In the genomic region with DNA sequence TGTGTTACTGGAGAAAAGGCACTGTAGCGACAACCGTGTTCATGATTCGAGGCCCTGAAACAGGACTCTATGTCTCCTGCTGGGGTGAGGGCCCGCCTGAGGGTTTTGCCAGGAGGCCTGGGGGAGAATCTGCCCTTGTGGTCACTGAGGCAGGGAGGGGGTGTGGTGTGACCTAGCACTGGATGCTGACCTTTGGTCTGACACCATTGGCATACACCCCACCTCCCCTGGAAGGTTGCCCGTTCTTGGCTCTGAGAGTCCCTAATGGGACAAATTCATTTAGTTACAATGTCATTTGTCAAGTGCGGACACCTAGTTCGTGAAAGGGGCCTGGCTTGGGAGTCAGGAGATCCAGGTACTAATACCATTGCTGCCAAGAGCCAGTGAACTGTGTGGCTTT, we compare ENCODE assay signal across 23 cellular contexts. TPM values are rescaled to one million over a fixed set of nuclear protein-coding genes. Genes with fewer than 3 reads are reported as not detected.
A peak's percentile ranks its signal among the peaks of the same experiment; 100 is the strongest.
DNase-seq lines count a peak whose midpoint lies in the region; ATAC-seq and TF ChIP-seq lines count a peak whose summit lies in the region.
"Had no signal": no experiment of that assay in that cellular context is flagged by ENCODE, and none has a peak within 500 bp of the region (broad histone marks: within the 10 kb centered on the region; RNA-seq: fewer than 3 reads in every experiment).

No MANE protein-coding gene starts in this region.

- H3K9me3 Mint-ChIP-seq in CD4-positive, alpha-beta T cell: no peaks in the 10 kb centered on the region
- H3K9me3 Mint-ChIP-seq: activated CD8-positive, alpha-beta T cell treated with anti-CD3 and anti-CD28 coated beads for 36 hours; activated naive CD4-positive, alpha-beta T cell treated with anti-CD3 and anti-CD28 coated beads, Interleukin-2, amount 50 U/mL, for 72 hours; activated T-helper 2 cell treated with anti-CD3 and anti-CD28 coated beads, Interferon-gamma antibody, Interleukin-2, Interleukin-4, amounts not matched to agents 10 μg/mL and 5 μg/mL and 100 μg/mL, durations not matched to agents 14 hours and 24 hours and 36 hours; dendritic cell treated with granulocyte-macrophage colony-stimulating factor and Interleukin-4, amounts not matched to agents 40 ng/mL and 50 ng/mL, for 4 days; T-helper 1 cell treated with Interleukin-12 subunit alpha and Interleukin-12 subunit beta and Interleukin-4 antibody, amounts not matched to agents 30 μg/mL and 1 μg/mL, for 36 hours had no signal

- H3K27ac ChIP-seq in heart right ventricle: peak overlapping the region in 9 of 10 donors; percentile 16 to 71 (median 52)
- peak overlapping the region; percentile 97 to 99 for H3K27ac ChIP-seq in esophagus (ENCODE audit: low read depth in 2 of 2, low read length in 1 of 2)
- peak overlapping the region; percentile 34 to 48 for H3K27ac ChIP-seq in prostate gland
- no peak overlapping the region for H3K27ac ChIP-seq in CD4-positive, alpha-beta T cell (ENCODE audit: low read depth, low read length)
- H3K27ac ChIP-seq: lower lobe of right lung, sigmoid colon had no signal

- no peaks in the 10 kb centered on the region for H3K4me1 Mint-ChIP-seq in CD4-positive, alpha-beta T cell (ENCODE audit: low read depth)
- H3K4me1 Mint-ChIP-seq: B cell had no signal

- no peaks in the 10 kb centered on the region for H3K36me3 Mint-ChIP-seq in CD4-positive, alpha-beta T cell (ENCODE audit: low read depth)
- H3K36me3 Mint-ChIP-seq: activated naive CD4-positive, alpha-beta T cell treated with anti-CD3 and anti-CD28 coated beads, Interleukin-2, amount 50 U/mL, for 72 hours had no signal

- no peaks in the 10 kb centered on the region for H3K36me3 ChIP-seq in heart right ventricle
- H3K36me3 ChIP-seq in esophagus (ENCODE audit: control insufficient read depth in 2 of 2, insufficient read depth in 2 of 2, low read length in 1 of 2): peaks cover 0 to 5% of the 10 kb centered on the region in 2 donors
- H3K36me3 ChIP-seq in prostate gland: no peaks in the 10 kb centered on the region
- H3K36me3 ChIP-seq: lower lobe of right lung, sigmoid colon had no signal

- CTCF ChIA-PET in CD4-positive, alpha-beta T cell (lab: Charles Lee): no interaction called here

- H3K4me1 ChIP-seq in heart right ventricle (peaks cover 14 to 61% (median 42%) of the 10 kb centered on the region in 9 donors), esophagus (ENCODE audit: control insufficient read depth in 2 of 2, insufficient read depth in 2 of 2, low read length in 1 of 2) (peaks cover 5 to 41% of the 10 kb centered on the region in 2 donors), prostate gland (replicated peaks) (no peaks in the 10 kb centered on the region)

- no peak for TF ChIP-seq POLR2A in prostate gland (IDR thresholded peaks at IDR 0.05)

- no peak overlapping the region for H3K27ac Mint-ChIP-seq in CD4-positive, alpha-beta T cell
- H3K27ac Mint-ChIP-seq: activated CD8-positive, alpha-beta T cell treated with anti-CD3 and anti-CD28 coated beads for 36 hours; activated naive CD4-positive, alpha-beta T cell treated with anti-CD3 and anti-CD28 coated beads, Interleukin-2, amount 50 U/mL, for 72 hours; activated T-helper 2 cell treated with anti-CD3 and anti-CD28 coated beads, Interferon-gamma antibody, Interleukin-2, Interleukin-4, amounts not matched to agents 10 μg/mL and 5 μg/mL and 100 μg/mL, durations not matched to agents 14 hours and 24 hours and 36 hours; B cell; dendritic cell treated with granulocyte-macrophage colony-stimulating factor and Interleukin-4, amounts not matched to agents 40 ng/mL and 50 ng/mL, for 4 days; T-helper 1 cell treated with Interleukin-12 subunit alpha and Interleukin-12 subunit beta and Interleukin-4 antibody, amounts not matched to agents 30 μg/mL and 1 μg/mL, for 36 hours had no signal

- DNase-seq in heart right ventricle: no peak
- no peak for DNase-seq in left cardiac atrium
- DNase-seq in prostate gland (ENCODE audit: low spot score): no peak
- DNase-seq in NCI-H2196 treated with DMSO at 0.1 percent for 48 hours (lab: John Stamatoyannopoulos, UW; ENCODE audit: unreplicated experiment): no peak
- DNase-seq in CD4-positive, alpha-beta T cell: no peak
- no peak for DNase-seq in NCI-H524 treated with DMSO at 0.1 percent for 48 hours (lab: John Stamatoyannopoulos, UW)
- DNase-seq: DMS53; GDM1; H7; NCI-H1694; NCI-H69; sigmoid colon; SK-N-SH; stimulated activated naive CD4-positive, alpha-beta T cell treated with Interleukin-2 at 50 U/mL for 16 hours had no signal

- TF ChIP-seq CTCF in heart right ventricle (IDR thresholded peaks at IDR 0.05): no peak
- no peak for TF ChIP-seq CTCF in prostate gland (IDR thresholded peaks at IDR 0.05)
- TF ChIP-seq CTCF in CD4-positive, alpha-beta T cell (IDR thresholded peaks at IDR 0.05): no peak

- 79 to 80% methylated on average over 7 of the region's 7 CpGs for whole genome bisulfite sequencing in heart right ventricle, 2 donors
- 64 to 79% methylated on average over 7 of the region's 7 CpGs for WGBS in esophagus, 2 donors
- 86% methylated on average over 7 of the region's 7 CpGs for WGBS in prostate gland

- H3K4me3 Mint-ChIP-seq in CD4-positive, alpha-beta T cell: no peak overlapping the region
- H3K4me3 Mint-ChIP-seq: activated CD8-positive, alpha-beta T cell treated with anti-CD3 and anti-CD28 coated beads for 36 hours; B cell; dendritic cell treated with granulocyte-macrophage colony-stimulating factor and Interleukin-4, amounts not matched to agents 40 ng/mL and 50 ng/mL, for 4 days; T-helper 1 cell treated with Interleukin-12 subunit alpha and Interleukin-12 subunit beta and Interleukin-4 antibody, amounts not matched to agents 30 μg/mL and 1 μg/mL, for 36 hours had no signal

- H3K9me3 ChIP-seq in heart right ventricle (no peaks in the 10 kb centered on the region), esophagus (ENCODE audit: control insufficient read depth in 2 of 2, insufficient read depth in 1 of 2, low read depth in 1 of 2, low read length in 1 of 2) (no peaks in the 10 kb centered on the region), prostate gland (no peaks in the 10 kb centered on the region)
- no peaks in the 10 kb centered on the region for H3K9me3 ChIP-seq in CD4-positive, alpha-beta T cell (ENCODE audit: control insufficient read depth, low read length)
- H3K9me3 ChIP-seq: lower lobe of right lung, SK-N-SH had no signal

- ATAC-seq in heart right ventricle: no peak
- no peak for ATAC-seq in left cardiac atrium
- no peak for ATAC-seq in GM21447 (IDR thresholded peaks at IDR 0.05; ENCODE audit: unreplicated experiment)
- no peak for ATAC-seq in CD4-positive, alpha-beta T cell (ENCODE audit: poor library complexity)

- H3K4me3 ChIP-seq in heart right ventricle (no peak overlapping the region), esophagus (ENCODE audit: low read depth in 1 of 2, low read length in 2 of 2) (no peak overlapping the region), prostate gland (no peak overlapping the region)
- H3K4me3 ChIP-seq: lower lobe of right lung, sigmoid colon had no signal

- intact Hi-C loops in heart right ventricle (cut with DNase I) (no loop called here), left cardiac atrium (cut with DNase I) (no loop called here), prostate gland (cut with DNase I) (no loop called here)
- intact Hi-C loops in CD4-positive, alpha-beta T cell (cut with DNase I, micrococcal nuclease): no loop called here

- POLR2A ChIA-PET in CD4-positive, alpha-beta T cell (lab: Charles Lee): no interaction called here

- H3K27me3 ChIP-seq in heart right ventricle (no peaks in the 10 kb centered on the region), esophagus (ENCODE audit: control insufficient read depth in 1 of 2, insufficient read depth in 2 of 2, low read length in 2 of 2) (no peaks in the 10 kb centered on the region), prostate gland (replicated peaks; ENCODE audit: insufficient read depth) (no peaks in the 10 kb centered on the region)
- H3K27me3 ChIP-seq in CD4-positive, alpha-beta T cell (ENCODE audit: control insufficient read depth, insufficient read depth, low read length): no peaks in the 10 kb centered on the region
- H3K27me3 ChIP-seq: sigmoid colon had no signal

- no peaks in the 10 kb centered on the region for H3K27me3 Mint-ChIP-seq in CD4-positive, alpha-beta T cell
- H3K27me3 Mint-ChIP-seq: activated CD8-positive, alpha-beta T cell treated with anti-CD3 and anti-CD28 coated beads for 36 hours; B cell; dendritic cell treated with granulocyte-macrophage colony-stimulating factor and Interleukin-4, amounts not matched to agents 40 ng/mL and 50 ng/mL, for 4 days had no signal

RNA-seq across cellular contexts. Expression of gene NECTIN1, which starts 29.0 kb away (rescaled TPM):
- total RNA-seq in heart right ventricle (10 to 100 TPM in 6 of 10 donors, 1 to 10 TPM in 4; 6.6 to 22.8 (median 11.6) TPM), left cardiac atrium (1 to 10 TPM; 6.6 to 8.8 TPM), prostate gland (10 to 100 TPM; 18.7 to 28.2 TPM)
- polyA plus RNA-seq in heart right ventricle (1 to 10 TPM; 4.0 to 4.4 TPM), esophagus (10 to 100 TPM; 79.6 to 89.9 TPM)
- total RNA-seq in CD4-positive, alpha-beta T cell: 1 to 10 TPM; 2.5 to 3.4 TPM
